Comparison of ENCODE assay signal across 8 cellular contexts in the genomic region with DNA sequence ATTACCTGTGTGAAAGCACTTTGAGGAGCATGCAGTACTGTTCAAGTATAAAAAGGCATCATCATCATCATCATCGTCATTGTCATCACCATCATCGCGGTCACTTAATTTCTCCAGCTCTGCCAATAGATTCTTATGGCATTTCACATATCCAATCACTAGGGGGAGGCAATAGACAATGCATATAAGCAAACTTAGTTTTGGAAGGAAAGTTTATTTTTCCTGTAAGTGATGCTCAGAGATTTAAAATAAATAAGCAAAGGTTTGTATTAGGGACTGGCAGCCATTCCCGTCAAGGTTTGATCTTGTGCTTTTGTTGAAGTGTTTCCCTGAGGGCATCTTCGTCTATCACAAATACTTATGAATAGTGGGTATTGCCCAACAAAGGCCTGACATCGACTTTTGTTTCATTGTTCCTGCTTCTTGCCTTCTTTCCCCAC.
DNase-seq lines count a peak whose midpoint lies in the region; ATAC-seq and TF ChIP-seq lines count a peak whose summit lies in the region.

No MANE protein-coding gene starts in this region.

- H3K4me1 Mint-ChIP-seq in natural killer cell, result no peaks in the 10 kb centered on the region
- H3K4me1 Mint-ChIP-seq in natural killer cell treated with Interleukin-12 subunit alpha and Interleukin-12 subunit beta and Interleukin-15 and Interleukin-18, amount 100 ng/mL, for 72 hours (ENCODE audit: low read depth in 2 of 2), result no peaks in the 10 kb centered on the region

- H3K23ac ChIP-seq in mesendoderm (ENCODE audit: low read length), result no peak overlapping the region

- H2BK5ac ChIP-seq in mesendoderm (ENCODE audit: low read length), result no peak overlapping the region

- H3K4me3 ChIP-seq in choroid plexus epithelial cell (ENCODE audit: low read depth, low read length) (no peak overlapping the region), mesendoderm (ENCODE audit: low read length) (no peak overlapping the region)

- no peak overlapping the region for H3K9ac ChIP-seq in mesendoderm (ENCODE audit: low read length)

- TF ChIP-seq CTCF in natural killer cell (IDR thresholded peaks at IDR 0.05) (peak; percentile 38), choroid plexus epithelial cell (conservative IDR thresholded peaks at IDR 0.05; ENCODE audit: low read depth, low read length) (peak; percentile 76)

- H2BK15ac ChIP-seq in mesendoderm (replicated peaks; ENCODE audit: low read depth), result no peak overlapping the region

- no CpG with 5 or more reads among the region's 6 CpGs for WGBS in mesendoderm (ENCODE audit: extremely low coverage, insufficient coverage, low lambda C conversion rate)

- H3K18ac ChIP-seq in mesendoderm (ENCODE audit: low read length), result no peak overlapping the region

- H3K79me2 ChIP-seq in mesendoderm (ENCODE audit: control insufficient read depth, insufficient read depth, low read length), result no peaks in the 10 kb centered on the region

- ATAC-seq in natural killer cell (no peak), HG02623 (IDR thresholded peaks at IDR 0.05; ENCODE audit: unreplicated experiment) (no peak)
- no peak for ATAC-seq in natural killer cell treated with Interleukin-12 subunit alpha and Interleukin-12 subunit beta and Interleukin-15 and Interleukin-18, amount 100 ng/mL, for 72 hours

- H3K4ac ChIP-seq in mesendoderm (ENCODE audit: low read depth, low read length), result no peak overlapping the region

- H3K27me3 ChIP-seq in mesendoderm (ENCODE audit: insufficient read depth, low read length, poor library complexity), result no peaks in the 10 kb centered on the region

- no peaks in the 10 kb centered on the region for H3K36me3 ChIP-seq in mesendoderm (ENCODE audit: control insufficient read depth, insufficient read depth, low read length)

- no peaks in the 10 kb centered on the region for H3K9me3 Mint-ChIP-seq in natural killer cell
- H3K9me3 Mint-ChIP-seq in natural killer cell treated with Interleukin-12 subunit alpha and Interleukin-12 subunit beta and Interleukin-15 and Interleukin-18, amount 100 ng/mL, for 72 hours, result no peaks in the 10 kb centered on the region

- H3K4me1 ChIP-seq in mesendoderm (ENCODE audit: control insufficient read depth, low read depth, low read length), result no peaks in the 10 kb centered on the region

- intact Hi-C loops in natural killer cell (cut with micrococcal nuclease), result loop anchor here (1.0 kb wide), 3 partner anchors 633 to 767 kb away; no protein-coding TSS in a partner anchor

- no peak overlapping the region for H4K5ac ChIP-seq in mesendoderm (ENCODE audit: low read length)

- no peak overlapping the region for H3K4me3 Mint-ChIP-seq in natural killer cell
- no peak overlapping the region for H3K4me3 Mint-ChIP-seq in natural killer cell treated with Interleukin-12 subunit alpha and Interleukin-12 subunit beta and Interleukin-15 and Interleukin-18, amount 100 ng/mL, for 72 hours

- H3K27ac ChIP-seq in mesendoderm (ENCODE audit: low read depth, low read length), result no peak overlapping the region

- no peaks in the 10 kb centered on the region for H3K79me1 ChIP-seq in mesendoderm (ENCODE audit: low read length)

- no peak overlapping the region for H4K8ac ChIP-seq in mesendoderm (ENCODE audit: low read depth, low read length)

- H3K27ac Mint-ChIP-seq in natural killer cell, result no peak overlapping the region
- no peak overlapping the region for H3K27ac Mint-ChIP-seq in natural killer cell treated with Interleukin-12 subunit alpha and Interleukin-12 subunit beta and Interleukin-15 and Interleukin-18, amount 100 ng/mL, for 72 hours

- H2AK5ac ChIP-seq in mesendoderm (ENCODE audit: low read length), result no peak overlapping the region

- H3K4me2 ChIP-seq in mesendoderm (ENCODE audit: low read length), result no peak overlapping the region

- DNase-seq in natural killer cell, result no peak
- DNase-seq in natural killer cell treated with Interleukin-12 subunit alpha and Interleukin-12 subunit beta and Interleukin-15 and Interleukin-18, amount 100 ng/mL, for 72 hours (ENCODE audit: low spot score), result no peak
- peak; percentile 13 to 67 for DNase-seq in NCI-H524 (lab: John Stamatoyannopoulos, UW)
- DNase-seq in choroid plexus epithelial cell (ENCODE audit: low read depth), result peak; percentile 78
- DNase-seq in mesendoderm, result peak; percentile 31
- no peak for DNase-seq in activated T-cell treated with anti-CD3 and anti-CD28 coated beads, Interleukin-2, amount 50 U/mL, for 1 hour
- DNase-seq in activated effector memory CD4-positive, alpha-beta T cell treated with anti-CD3 and anti-CD28 coated beads, Interleukin-2, amount 50 U/mL, for 16 hours, result no peak

- no peaks in the 10 kb centered on the region for H3K36me3 Mint-ChIP-seq in natural killer cell
- H3K36me3 Mint-ChIP-seq in natural killer cell treated with Interleukin-12 subunit alpha and Interleukin-12 subunit beta and Interleukin-15 and Interleukin-18, amount 100 ng/mL, for 72 hours, result no peaks in the 10 kb centered on the region

- H2BK120ac ChIP-seq in mesendoderm (ENCODE audit: low read depth, low read length), result no peak overlapping the region

- H3K27me3 Mint-ChIP-seq in natural killer cell (ENCODE audit: low read depth in 2 of 2), result no peaks in the 10 kb centered on the region
- H3K27me3 Mint-ChIP-seq in natural killer cell treated with Interleukin-12 subunit alpha and Interleukin-12 subunit beta and Interleukin-15 and Interleukin-18, amount 100 ng/mL, for 72 hours, result no peaks in the 10 kb centered on the region

- H3K56ac ChIP-seq in mesendoderm (ENCODE audit: low read length), result no peak overlapping the region

Comparison
In these comparisons a context has a peak if more than half of its experiments do, and no peak if none do; other contexts are left out.
1. DNase-seq: peak in NCI-H524 (2 of 2), choroid plexus epithelial cell (single experiment) and mesendoderm (single experiment); none in natural killer cell (single experiment), natural killer cell treated with Interleukin-12 subunit alpha and Interleukin-12 subunit beta and Interleukin-15 and Interleukin-18, amount 100 ng/mL, for 72 hours (single experiment), activated T-cell treated with anti-CD3 and anti-CD28 coated beads, Interleukin-2, amount 50 U/mL, for 1 hour (single experiment) and activated effector memory CD4-positive, alpha-beta T cell treated with anti-CD3 and anti-CD28 coated beads, Interleukin-2, amount 50 U/mL, for 16 hours (single experiment).